Comparison of ENCODE assay signal across 1 cellular context in the genomic region with DNA sequence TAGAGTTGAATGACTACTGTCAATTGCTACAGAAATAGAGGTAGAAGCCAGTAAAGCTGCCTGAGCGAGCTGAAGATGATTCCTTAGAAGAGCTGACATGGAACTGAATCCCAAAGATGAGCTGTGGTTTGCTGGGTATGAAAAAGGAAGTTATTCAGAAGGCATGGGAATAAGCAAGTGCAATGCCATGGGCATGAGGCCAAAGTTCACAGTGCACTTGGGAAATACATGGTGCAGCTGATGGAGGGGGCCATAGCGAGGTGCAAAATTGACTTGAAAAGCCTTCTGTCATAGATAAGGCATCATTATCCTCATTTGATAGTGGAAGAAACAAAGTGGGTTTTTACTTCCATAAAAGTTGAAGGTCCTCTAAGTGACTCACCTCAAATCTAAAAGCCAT.
TF ChIP-seq lines count a peak whose summit lies in the region.

No MANE protein-coding gene starts in this region.

TF ChIP-seq in IMR-90, 13 proteins besides CTCF, POLR2A, EP300 and RAD21 (continued from another document):
- TF ChIP-seq RCOR1 (IDR thresholded peaks at IDR 0.05; ENCODE audit: insufficient replicate concordance, low read length) = no peak
- TF ChIP-seq MAFK (IDR thresholded peaks at IDR 0.05; ENCODE audit: low read depth, low read length) = no peak
- no peak for TF ChIP-seq NFE2L2 (IDR thresholded peaks at IDR 0.05; ENCODE audit: low read depth, low read length)
- TF ChIP-seq CEBPB (IDR thresholded peaks at IDR 0.05; ENCODE audit: low read depth, low read length) = no peak
- no peak for TF ChIP-seq SMC3 (IDR thresholded peaks at IDR 0.05; ENCODE audit: low read depth, low read length)
- no peak for TF ChIP-seq FOS (IDR thresholded peaks at IDR 0.05; ENCODE audit: low read depth, low read length)
- TF ChIP-seq MXI1 (IDR thresholded peaks at IDR 0.05; ENCODE audit: borderline replicate concordance, low read depth, low read length) = no peak
- no peak for TF ChIP-seq ELK1 (IDR thresholded peaks at IDR 0.05; ENCODE audit: borderline replicate concordance, low read depth, low read length)
